Comparison of ENCODE assay signal across 12 cellular contexts in genomic region chr3:11690863-11691833, GRCh38. TPM values are rescaled to one million over a fixed set of nuclear protein-coding genes. Genes with fewer than 3 reads are reported as not detected.
DNase-seq lines count a peak whose midpoint lies in the region; ATAC-seq and TF ChIP-seq lines count a peak whose summit lies in the region.
"Had no signal": no experiment of that assay in that cellular context is flagged by ENCODE, and none has a peak within 500 bp of the region (broad histone marks: within the 10 kb centered on the region; RNA-seq: fewer than 3 reads in every experiment).

No MANE protein-coding gene starts in this region.

- ATAC-seq in GM23338 = peak; percentile 66
- ATAC-seq in HG03439 (IDR thresholded peaks at IDR 0.05; ENCODE audit: unreplicated experiment) = no peak
- no peak for ATAC-seq in T-cell (replicated peaks in 1 of 4)
- ATAC-seq: esophagus mucosa, left colon had no signal

- H3K27ac ChIP-seq in GM23338 (ENCODE audit: low read depth) = no peak overlapping the region; the same call in 1 of the 2 replicates
- peak overlapping the region; percentile 30 for H3K27ac ChIP-seq in epithelial cell of prostate
- H3K27ac ChIP-seq in osteoblast (ENCODE audit: low read depth, low read length) = peak overlapping the region; percentile 36

- H3K4me3 Mint-ChIP-seq in GM23338 (no peak overlapping the region), T-cell (no peak overlapping the region)

- H3K9me3 ChIP-seq in osteoblast (ENCODE audit: low read depth, low read length) = no peaks in the 10 kb centered on the region

- no peak overlapping the region for H3K4me3 ChIP-seq in GM23338
- no peak overlapping the region for H3K4me3 ChIP-seq in osteoblast (ENCODE audit: insufficient read depth, low read length)

- TF ChIP-seq CTCF in GM23338 (conservative IDR thresholded peaks at IDR 0.05; ENCODE audit: low read depth in 2 of 2) (no peak), osteoblast (IDR thresholded peaks at IDR 0.05; ENCODE audit: extremely low read depth, low read depth, low read length) (no peak)

- POLR2A ChIA-PET in T-cell (lab: Charles Lee) = no interaction called here

- CTCF ChIA-PET in T-cell (lab: Charles Lee) = interaction anchor here in 1 of 2 donors (1.3 kb wide), 1 partner anchor 10 kb away, joined by 3 read pairs; no protein-coding TSS in a partner anchor

- peaks cover 23% of the 10 kb centered on the region for H3K4me1 ChIP-seq in GM23338 (ENCODE audit: insufficient read depth)
- peaks cover 11% of the 10 kb centered on the region for H3K4me1 ChIP-seq in osteoblast (ENCODE audit: insufficient read depth, low read length)

- H3K4me2 ChIP-seq in GM23338 (no peak overlapping the region), osteoblast (ENCODE audit: insufficient read depth, low read length) (no peak overlapping the region)

- H3K4me1 Mint-ChIP-seq in GM23338 (peaks cover 28% of the 10 kb centered on the region), T-cell (no peaks in the 10 kb centered on the region)

- no peaks in the 10 kb centered on the region for H3K36me3 ChIP-seq in GM23338 (ENCODE audit: insufficient read depth)
- H3K36me3 ChIP-seq in osteoblast (ENCODE audit: insufficient read depth, low read length) = no peaks in the 10 kb centered on the region

- H3K36me3 Mint-ChIP-seq in GM23338 (ENCODE audit: low read depth) (peaks cover 2% of the 10 kb centered on the region; the same call in 1 of the 3 replicates), T-cell (peaks cover 17% of the 10 kb centered on the region)

- no peaks in the 10 kb centered on the region for H4K20me1 ChIP-seq in GM23338 (replicated peaks; ENCODE audit: insufficient read depth)
- H4K20me1 ChIP-seq in osteoblast (ENCODE audit: insufficient read depth, low read length) = peaks cover 4% of the 10 kb centered on the region

- no peaks in the 10 kb centered on the region for H3F3A ChIP-seq in GM23338 (replicated peaks; ENCODE audit: low read depth)

- no peak overlapping the region for H2AFZ ChIP-seq in GM23338
- no peak overlapping the region for H2AFZ ChIP-seq in osteoblast (ENCODE audit: low read length)

- DNase-seq in GM23338 (ENCODE audit: low spot score) (peak; percentile 72), NCI-H748 treated with DMSO at 0.1 percent for 48 hours (lab: John Stamatoyannopoulos, UW) (peak; percentile 6), epithelial cell of prostate (ENCODE audit: low read depth, low spot score) (no peak), osteoblast (ENCODE audit: insufficient read length, low spot score, missing footprints) (no peak), T-helper 9 cell (no peak), T-cell (no peak)
- no peak for DNase-seq in activated CD8-positive, alpha-beta memory T cell treated with anti-CD3 and anti-CD28 coated beads, Interleukin-2, amount 50 U/mL, for 4 hours
- DNase-seq: amygdala, left colon, NCI-H1092 had no signal

- no peaks in the 10 kb centered on the region for H3K9me3 Mint-ChIP-seq in GM23338
- H3K9me3 Mint-ChIP-seq in T-cell = no peaks in the 10 kb centered on the region

- H3K27me3 Mint-ChIP-seq in GM23338 (ENCODE audit: insufficient read depth, low read depth, poor library complexity) (peaks cover 3% of the 10 kb centered on the region), T-cell (no peaks in the 10 kb centered on the region)

- no peaks in the 10 kb centered on the region for H3K9me2 ChIP-seq in GM23338 (ENCODE audit: insufficient read depth)

- H3K27me3 ChIP-seq in GM23338 (ENCODE audit: insufficient read depth) (no peaks in the 10 kb centered on the region), osteoblast (ENCODE audit: insufficient read depth, low read length) (no peaks in the 10 kb centered on the region)

- H3K79me2 ChIP-seq in GM23338 (replicated peaks; ENCODE audit: insufficient read depth) (no peaks in the 10 kb centered on the region), osteoblast (ENCODE audit: insufficient read depth, low read length) (peaks cover 10% of the 10 kb centered on the region)

- H3K27ac Mint-ChIP-seq in GM23338 (peak overlapping the region; percentile 52; the same call in 1 of the 2 replicates), T-cell (no peak overlapping the region)

TF ChIP-seq in GM23338, 12 proteins besides CTCF, POLR2A, EP300 and RAD21 (continues in another document):
- TF ChIP-seq ETS1 (IDR thresholded peaks at IDR 0.05) (no peak), EZH2 (IDR thresholded peaks at IDR 0.05; ENCODE audit: low read depth, unreplicated experiment) (no peak), NANOG (IDR thresholded peaks at IDR 0.05; ENCODE audit: borderline replicate concordance) (no peak), ZNF331 (CRISPR knock-in tag; IDR thresholded peaks at IDR 0.05; ENCODE audit: low read depth) (no peak), ZNF462 (CRISPR knock-in tag; IDR thresholded peaks at IDR 0.05) (no peak), ZNF114 (CRISPR knock-in tag; IDR thresholded peaks at IDR 0.05) (no peak), CREB1 (CRISPR knock-in tag; IDR thresholded peaks at IDR 0.05; ENCODE audit: low read depth) (no peak)

RNA-seq across cellular contexts. Expression of gene VGLL4, which starts 47.4 kb away (rescaled TPM):
- 39.1 and 45.9 TPM in 2 replicates for total RNA-seq in GM23338 (2014; rRNA removed; shearing (Covaris generic))
- polyA plus RNA-seq in GM23338 (2016; fragmentation: Nextera tagmentation; extraction: Ambion mirVana) = 20.8 and 23.2 TPM in 2 replicates
- total RNA-seq in osteoblast = 58.0 and 68.8 TPM in 2 replicates
- total RNA-seq in T-cell = 10 to 100 TPM; 24.7 to 33.4 (median 28.4) TPM

Comparison
In these comparisons a context has a peak if more than half of its experiments do, and no peak if none do; other contexts are left out.
1. DNase-seq: peak in GM23338 (single experiment) and NCI-H748 treated with DMSO at 0.1 percent for 48 hours (single experiment); none in epithelial cell of prostate (single experiment), osteoblast (single experiment), T-helper 9 cell (single experiment), activated CD8-positive, alpha-beta memory T cell treated with anti-CD3 and anti-CD28 coated beads, Interleukin-2, amount 50 U/mL, for 4 hours (single experiment) and T-cell (0 of 34).